ENCODE assay signal across 8 cellular contexts in genomic region chr1:118136511-118136937, GRCh38.
DNase-seq lines count a peak whose midpoint lies in the region; ATAC-seq and TF ChIP-seq lines count a peak whose summit lies in the region.

No MANE protein-coding gene starts in this region.

- H3K27me3 ChIP-seq in brain microvascular endothelial cell (replicated peaks) = no peaks in the 10 kb centered on the region

- H3K4me3 ChIP-seq in brain microvascular endothelial cell (ENCODE audit: low read depth, low read length) = no peak overlapping the region

- ATAC-seq in GM19397 (IDR thresholded peaks at IDR 0.05; ENCODE audit: unreplicated experiment) (peak; percentile 99), HG03280 (IDR thresholded peaks at IDR 0.05; ENCODE audit: unreplicated experiment) (peak; percentile 100)

- H3K36me3 ChIP-seq in brain microvascular endothelial cell (replicated peaks) = no peaks in the 10 kb centered on the region

- DNase-seq in COLO829 (ENCODE audit: low spot score) = peak; percentile 31
- DNase-seq in brain microvascular endothelial cell = peak; percentile 64
- peak; percentile 9 to 14 for DNase-seq in stimulated activated CD4-positive, alpha-beta T cell treated with anti-CD3 and anti-CD28 coated beads, Interleukin-2, amount 100 ng/mL, for 48 hours
- DNase-seq in HuH-7 (ENCODE audit: low spot score) = no peak
- DNase-seq in NAMALWA (ENCODE audit: low spot score) = no peak
- no peak for DNase-seq in NCI-H524 treated with DMSO at 0.1 percent for 48 hours (lab: John Stamatoyannopoulos, UW)

- H3K27ac ChIP-seq in brain microvascular endothelial cell = peak overlapping the region; percentile 3

- in situ Hi-C loops in brain microvascular endothelial cell (cut with HindIII; ENCODE audit: low pct_ligation_motif_present, low sequenced_read_pairs) = no loop called here

- TF ChIP-seq CTCF in brain microvascular endothelial cell (IDR thresholded peaks at IDR 0.05; ENCODE audit: low read depth, low read length, missing control alignments) = no peak

Comparison
In these comparisons a context has a peak if more than half of its experiments do, and no peak if none do; other contexts are left out.
1. DNase-seq: peak in COLO829 (single experiment), brain microvascular endothelial cell (single experiment) and stimulated activated CD4-positive, alpha-beta T cell treated with anti-CD3 and anti-CD28 coated beads, Interleukin-2, amount 100 ng/mL, for 48 hours (2 of 2); none in HuH-7 (single experiment), NAMALWA (single experiment) and NCI-H524 treated with DMSO at 0.1 percent for 48 hours (single experiment).